12 cellular contexts compared by ENCODE assay signal in genomic region chr3:139388077-139388476, GRCh38. TPM values are rescaled to one million over a fixed set of nuclear protein-coding genes. Genes with fewer than 3 reads are reported as not detected.
DNase-seq lines count a peak whose midpoint lies in the region; ATAC-seq lines count a peak whose summit lies in the region.
"Had no signal": no experiment of that assay in that cellular context is flagged by ENCODE, and none has a peak within 500 bp of the region (broad histone marks: within the 10 kb centered on the region; RNA-seq: fewer than 3 reads in every experiment).

No MANE protein-coding gene starts in this region.

- H3K9ac ChIP-seq in iPS-20b (ENCODE audit: low read depth, low read length): peak overlapping the region; percentile 36; the same call in 1 of the 2 replicates

- no peak for ATAC-seq in activated CD8-positive, alpha-beta memory T cell treated with anti-CD3 and anti-CD28 coated beads, Interleukin-2, amount 10 ng/mL, durations not matched to agents 7 days and 5 days
- no peak for ATAC-seq in stimulated activated naive CD8-positive, alpha-beta T cell treated with anti-CD3 and anti-CD28 coated beads, Interleukin-15, amount 100 ng/mL, for 72 hours
- ATAC-seq in HG03442 (IDR thresholded peaks at IDR 0.05; ENCODE audit: unreplicated experiment): no peak

- CTCF ChIA-PET in activated CD8-positive, alpha-beta memory T cell treated with anti-CD3 and anti-CD28 coated beads, Interleukin-2, amount 10 ng/mL, durations not matched to agents 7 days and 5 days (lab: Charles Lee): interaction anchor here (1.6 kb wide), 1 partner anchor 473 kb away, joined by 4 read pairs; no protein-coding TSS in a partner anchor
- CTCF ChIA-PET in activated CD4-positive, alpha-beta memory T cell treated with anti-CD3 and anti-CD28 coated beads, Interleukin-2, amount 10 ng/mL, durations not matched to agents 7 days and 5 days (lab: Charles Lee): interaction anchor here (0.7 kb wide), 1 partner anchor 599 kb away, joined by 3 read pairs; no protein-coding TSS in a partner anchor

- POLR2A ChIA-PET in activated CD4-positive, alpha-beta memory T cell treated with anti-CD3 and anti-CD28 coated beads, Interleukin-2, amount 10 ng/mL, durations not matched to agents 7 days and 5 days (lab: Charles Lee): interaction anchor here (1.4 to 3.4 kb wide), 3 partner anchors 8 to 43 kb away, joined by 4 to 22 read pairs (median 10); partner anchors contain the start of gene MRPS22

- H3K9me3 ChIP-seq in iPS-20b (ENCODE audit: insufficient read depth, low read depth, low read length): no peaks in the 10 kb centered on the region
- H3K9me3 ChIP-seq: SJSA1, thyroid gland had no signal

- H3K4me1 ChIP-seq in iPS-20b (ENCODE audit: insufficient read depth, low read length): no peaks in the 10 kb centered on the region
- H3K4me1 ChIP-seq: SJSA1 had no signal

- no peak overlapping the region for H3K27ac Mint-ChIP-seq in activated CD8-positive, alpha-beta memory T cell treated with anti-CD3 and anti-CD28 coated beads, Interleukin-2, amount 10 ng/mL, durations not matched to agents 7 days and 5 days
- no peak overlapping the region for H3K27ac Mint-ChIP-seq in activated CD4-positive, alpha-beta memory T cell treated with anti-CD3 and anti-CD28 coated beads, Interleukin-2, amount 10 ng/mL, durations not matched to agents 7 days and 5 days
- H3K27ac Mint-ChIP-seq in stimulated activated naive CD8-positive, alpha-beta T cell treated with anti-CD3 and anti-CD28 coated beads, Interleukin-15, amount 100 ng/mL, for 72 hours: peak overlapping the region in 1 of 2 donors; percentile 72

- peak overlapping the region; percentile 46 for H3K4me3 Mint-ChIP-seq in activated CD8-positive, alpha-beta memory T cell treated with anti-CD3 and anti-CD28 coated beads, Interleukin-2, amount 10 ng/mL, durations not matched to agents 7 days and 5 days
- peak overlapping the region; percentile 40 for H3K4me3 Mint-ChIP-seq in activated CD4-positive, alpha-beta memory T cell treated with anti-CD3 and anti-CD28 coated beads, Interleukin-2, amount 10 ng/mL, durations not matched to agents 7 days and 5 days
- peak overlapping the region; percentile 58 to 86 for H3K4me3 Mint-ChIP-seq in stimulated activated naive CD8-positive, alpha-beta T cell treated with anti-CD3 and anti-CD28 coated beads, Interleukin-15, amount 100 ng/mL, for 72 hours

- H3K4me3 ChIP-seq in iPS-20b (ENCODE audit: low read length): peak overlapping the region; percentile 96

- peaks cover 4% of the 10 kb centered on the region for H3K36me3 ChIP-seq in iPS-20b (ENCODE audit: insufficient read depth, low read depth, low read length)
- H3K36me3 ChIP-seq: thyroid gland had no signal

- H3K9me3 Mint-ChIP-seq in activated CD8-positive, alpha-beta memory T cell treated with anti-CD3 and anti-CD28 coated beads, Interleukin-2, amount 10 ng/mL, durations not matched to agents 7 days and 5 days (ENCODE audit: low read depth): no peaks in the 10 kb centered on the region
- no peaks in the 10 kb centered on the region for H3K9me3 Mint-ChIP-seq in activated CD4-positive, alpha-beta memory T cell treated with anti-CD3 and anti-CD28 coated beads, Interleukin-2, amount 10 ng/mL, durations not matched to agents 7 days and 5 days
- no peaks in the 10 kb centered on the region for H3K9me3 Mint-ChIP-seq in stimulated activated naive CD8-positive, alpha-beta T cell treated with anti-CD3 and anti-CD28 coated beads, Interleukin-15, amount 100 ng/mL, for 72 hours

- H3K27ac ChIP-seq in iPS-20b (ENCODE audit: low read length): no peak overlapping the region

- no peaks in the 10 kb centered on the region for H3K27me3 ChIP-seq in iPS-20b (ENCODE audit: insufficient read depth, low read length)
- H3K27me3 ChIP-seq: SJSA1, thyroid gland had no signal

- no peak for DNase-seq in activated CD8-positive, alpha-beta memory T cell treated with anti-CD3 and anti-CD28 coated beads, Interleukin-2, amount 10 ng/mL, durations not matched to agents 7 days and 5 days
- no peak for DNase-seq in activated CD8-positive, alpha-beta memory T cell treated with anti-CD3 and anti-CD28 coated beads, Interleukin-2, amount 50 U/mL, for 48 hours
- DNase-seq in activated CD4-positive, alpha-beta memory T cell treated with anti-CD3 and anti-CD28 coated beads, Interleukin-2, amount 10 ng/mL, durations not matched to agents 7 days and 5 days: no peak
- DNase-seq in stimulated activated naive CD8-positive, alpha-beta T cell treated with anti-CD3 and anti-CD28 coated beads, Interleukin-15, amount 100 ng/mL, for 72 hours: no peak
- DNase-seq in NCI-H1417 treated with DMSO at 0.1 percent for 48 hours (lab: John Stamatoyannopoulos, UW): no peak
- DNase-seq in stimulated activated CD4-positive, alpha-beta T cell treated with anti-CD3 and anti-CD28 coated beads, Interleukin-4, amount 100 ng/mL, for 1 hour: no peak
- DNase-seq: C1 segment of cervical spinal cord, cortex of kidney, thyroid gland had no signal

- H3K27me3 Mint-ChIP-seq in activated CD8-positive, alpha-beta memory T cell treated with anti-CD3 and anti-CD28 coated beads, Interleukin-2, amount 10 ng/mL, durations not matched to agents 7 days and 5 days: no peaks in the 10 kb centered on the region
- H3K27me3 Mint-ChIP-seq in activated CD4-positive, alpha-beta memory T cell treated with anti-CD3 and anti-CD28 coated beads, Interleukin-2, amount 10 ng/mL, durations not matched to agents 7 days and 5 days: no peaks in the 10 kb centered on the region
- no peaks in the 10 kb centered on the region for H3K27me3 Mint-ChIP-seq in stimulated activated naive CD8-positive, alpha-beta T cell treated with anti-CD3 and anti-CD28 coated beads, Interleukin-15, amount 100 ng/mL, for 72 hours

- peaks cover 45% of the 10 kb centered on the region for H3K4me1 Mint-ChIP-seq in activated CD8-positive, alpha-beta memory T cell treated with anti-CD3 and anti-CD28 coated beads, Interleukin-2, amount 10 ng/mL, durations not matched to agents 7 days and 5 days
- H3K4me1 Mint-ChIP-seq in activated CD4-positive, alpha-beta memory T cell treated with anti-CD3 and anti-CD28 coated beads, Interleukin-2, amount 10 ng/mL, durations not matched to agents 7 days and 5 days: peaks cover 41% of the 10 kb centered on the region
- H3K4me1 Mint-ChIP-seq in stimulated activated naive CD8-positive, alpha-beta T cell treated with anti-CD3 and anti-CD28 coated beads, Interleukin-15, amount 100 ng/mL, for 72 hours: peaks cover 31% of the 10 kb centered on the region

- H3K36me3 Mint-ChIP-seq in activated CD8-positive, alpha-beta memory T cell treated with anti-CD3 and anti-CD28 coated beads, Interleukin-2, amount 10 ng/mL, durations not matched to agents 7 days and 5 days: peaks cover 6% of the 10 kb centered on the region
- H3K36me3 Mint-ChIP-seq in activated CD4-positive, alpha-beta memory T cell treated with anti-CD3 and anti-CD28 coated beads, Interleukin-2, amount 10 ng/mL, durations not matched to agents 7 days and 5 days (ENCODE audit: low read depth): peaks cover 11% of the 10 kb centered on the region

RNA-seq across cellular contexts. Expression of gene COPB2, which starts 1.4 kb away (rescaled TPM):
- 100 to 1,000 TPM in 1 of 2 experiments, 10 to 100 TPM in 1; 78.9 to 104 TPM for total RNA-seq in activated CD8-positive, alpha-beta memory T cell treated with anti-CD3 and anti-CD28 coated beads, Interleukin-2, amount 10 ng/mL, durations not matched to agents 7 days and 5 days
- 100 to 1,000 TPM; 106 to 109 TPM for total RNA-seq in activated CD4-positive, alpha-beta memory T cell treated with anti-CD3 and anti-CD28 coated beads, Interleukin-2, amount 10 ng/mL, durations not matched to agents 7 days and 5 days

RNA-seq across cellular contexts. Expression of gene MRPS22, which starts 44.3 kb away (rescaled TPM):
- total RNA-seq in activated CD8-positive, alpha-beta memory T cell treated with anti-CD3 and anti-CD28 coated beads, Interleukin-2, amount 10 ng/mL, durations not matched to agents 7 days and 5 days: 10 to 100 TPM; 36.1 to 41.2 TPM
- total RNA-seq in activated CD4-positive, alpha-beta memory T cell treated with anti-CD3 and anti-CD28 coated beads, Interleukin-2, amount 10 ng/mL, durations not matched to agents 7 days and 5 days: 10 to 100 TPM; 31.9 to 37.2 TPM
